Comparison of ENCODE assay signal across 1 cellular context in genomic region chr5:172588380-172588779, GRCh38.
TF ChIP-seq lines count a peak whose summit lies in the region.

No MANE protein-coding gene starts in this region.

TF ChIP-seq in H1, 55 proteins besides CTCF, POLR2A, EP300 and RAD21 (continued from another document):
- no peak for TF ChIP-seq BCL11A (IDR thresholded peaks at IDR 0.05; ENCODE audit: low read depth in 2 of 2, low read length in 2 of 2)
- TF ChIP-seq ZNF274 (IDR thresholded peaks at IDR 0.05; ENCODE audit: borderline replicate concordance, extremely low read depth, low read length): no peak
- no peak for TF ChIP-seq TCF12 (IDR thresholded peaks at IDR 0.05; ENCODE audit: low read depth, low read length)
- TF ChIP-seq YY1 (IDR thresholded peaks at IDR 0.05; ENCODE audit: low read depth, low read length): no peak
- TF ChIP-seq SUZ12 (IDR thresholded peaks at IDR 0.05; ENCODE audit: low read length): no peak
- TF ChIP-seq CREB1 (IDR thresholded peaks at IDR 0.05): no peak
- TF ChIP-seq RFX5 (IDR thresholded peaks at IDR 0.05; ENCODE audit: borderline replicate concordance, low read depth, low read length): no peak
- TF ChIP-seq CEBPB (IDR thresholded peaks at IDR 0.05; ENCODE audit: low read depth, low read length): no peak
- no peak for TF ChIP-seq PHF8 (conservative IDR thresholded peaks at IDR 0.05; ENCODE audit: low read depth, low read length)
TF ChIP-seq in H1: peak in this region for 0.
